30 cellular contexts compared by ENCODE assay signal in the genomic region with DNA sequence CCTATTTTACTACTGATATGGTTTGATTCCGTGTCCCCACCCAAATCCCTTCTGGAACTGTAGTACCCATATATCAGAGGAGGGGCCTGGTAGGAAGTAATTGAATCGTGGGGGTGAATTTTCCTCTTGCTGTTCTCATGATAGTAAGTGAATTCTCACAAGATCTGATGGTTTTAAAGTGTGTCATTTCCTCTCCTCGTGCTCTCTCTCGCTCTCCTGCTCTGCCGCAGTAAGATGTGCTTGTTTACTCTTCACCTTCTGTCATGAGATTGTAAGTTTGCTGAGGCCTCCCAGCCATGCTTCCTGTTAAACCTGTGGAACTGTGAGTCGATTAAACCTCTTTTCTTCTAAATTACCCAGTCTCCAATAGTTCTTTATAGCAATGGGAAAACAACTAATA.
"Had no signal": no experiment of that assay in that cellular context is flagged by ENCODE, and none has a peak within 500 bp of the region (broad histone marks: within the 10 kb centered on the region; RNA-seq: fewer than 3 reads in every experiment).

No MANE protein-coding gene starts in this region.

- H3K9me3 ChIP-seq: adrenal gland, lower lobe of right lung, neutrophil, ovary, uterus had no signal

- H3K4me1 Mint-ChIP-seq: activated B cell treated with CpG ODN at 0.5 μM for 24 hours; activated CD8-positive, alpha-beta memory T cell treated with anti-CD3 and anti-CD28 coated beads, Interleukin-2, amount 10 ng/mL, durations not matched to agents 7 days and 5 days; activated naive CD8-positive, alpha-beta T cell treated with anti-CD3 and anti-CD28 coated beads for 36 hours; immature natural killer cell; nephron; stimulated activated effector memory CD8-positive, alpha-beta T cell treated with anti-CD3 and anti-CD28 coated beads, Interleukin-12 subunit alpha, Interleukin-12 subunit beta, amount 100 ng/mL, for 72 hours; stimulated activated naive CD8-positive, alpha-beta T cell treated with anti-CD3 and anti-CD28 coated beads, Interleukin-15, amount 100 ng/mL, for 72 hours had no signal

- H3K27me3 Mint-ChIP-seq: activated B cell treated with CpG ODN at 0.5 μM for 24 hours; activated CD8-positive, alpha-beta memory T cell treated with anti-CD3 and anti-CD28 coated beads, Interleukin-2, amount 10 ng/mL, durations not matched to agents 7 days and 5 days; activated naive CD8-positive, alpha-beta T cell treated with anti-CD3 and anti-CD28 coated beads for 36 hours; brain; effector memory CD8-positive, alpha-beta T cell; progenitor cell of endocrine pancreas; stimulated activated naive CD8-positive, alpha-beta T cell treated with anti-CD3 and anti-CD28 coated beads, Interleukin-15, amount 100 ng/mL, for 72 hours; type B pancreatic cell had no signal

- H3K36me3 Mint-ChIP-seq: activated CD8-positive, alpha-beta memory T cell treated with anti-CD3 and anti-CD28 coated beads, Interleukin-2, amount 10 ng/mL, durations not matched to agents 7 days and 5 days; activated naive CD8-positive, alpha-beta T cell treated with anti-CD3 and anti-CD28 coated beads for 36 hours; brain; immature natural killer cell; stimulated activated effector memory CD8-positive, alpha-beta T cell treated with anti-CD3 and anti-CD28 coated beads, Interleukin-12 subunit alpha, Interleukin-12 subunit beta, amount 100 ng/mL, for 72 hours; type B pancreatic cell had no signal

- H3K4me3 ChIP-seq: adrenal gland, lower lobe of right lung, ovary, uterus had no signal

- H3K36me3 ChIP-seq: adrenal gland, lower lobe of right lung, neutrophil, ovary, uterus had no signal

- H3K4me1 ChIP-seq: adrenal gland, lower lobe of right lung, uterus had no signal

- ATAC-seq: activated CD8-positive, alpha-beta memory T cell treated with anti-CD3 and anti-CD28 coated beads, Interleukin-2, amount 10 ng/mL, durations not matched to agents 7 days and 5 days; activated CD8-positive, alpha-beta T cell treated with anti-CD3 and anti-CD28 coated beads, Interleukin-2, amount 10 ng/mL, durations not matched to agents 7 days and 5 days; effector memory CD8-positive, alpha-beta T cell; lower lobe of right lung; sciatic nerve; stimulated activated effector memory CD8-positive, alpha-beta T cell treated with anti-CD3 and anti-CD28 coated beads, Interleukin-12 subunit alpha, Interleukin-12 subunit beta, amount 100 ng/mL, for 72 hours; stimulated activated naive CD8-positive, alpha-beta T cell treated with anti-CD3 and anti-CD28 coated beads, Interleukin-15, amount 100 ng/mL, for 72 hours had no signal

- H3K27ac ChIP-seq: adrenal gland, lower lobe of right lung, neutrophil, ovary, uterus had no signal

- H3K4me3 Mint-ChIP-seq: activated B cell treated with CpG ODN at 0.5 μM for 24 hours; activated CD8-positive, alpha-beta memory T cell treated with anti-CD3 and anti-CD28 coated beads, Interleukin-2, amount 10 ng/mL, durations not matched to agents 7 days and 5 days; activated CD8-positive, alpha-beta T cell treated with anti-CD3 and anti-CD28 coated beads, Interleukin-2, amount 10 ng/mL, durations not matched to agents 7 days and 5 days; activated naive CD8-positive, alpha-beta T cell treated with anti-CD3 and anti-CD28 coated beads for 36 hours; brain; effector memory CD8-positive, alpha-beta T cell; immature natural killer cell; nephron; stimulated activated effector memory CD8-positive, alpha-beta T cell treated with anti-CD3 and anti-CD28 coated beads, Interleukin-12 subunit alpha, Interleukin-12 subunit beta, amount 100 ng/mL, for 72 hours; stimulated activated naive CD8-positive, alpha-beta T cell treated with anti-CD3 and anti-CD28 coated beads, Interleukin-15, amount 100 ng/mL, for 72 hours; type B pancreatic cell had no signal

- H3K27me3 ChIP-seq: adrenal gland, ovary, uterus had no signal

- H3K27ac Mint-ChIP-seq: activated B cell treated with CpG ODN at 0.5 μM for 24 hours; activated CD8-positive, alpha-beta memory T cell treated with anti-CD3 and anti-CD28 coated beads, Interleukin-2, amount 10 ng/mL, durations not matched to agents 7 days and 5 days; activated CD8-positive, alpha-beta T cell treated with anti-CD3 and anti-CD28 coated beads, Interleukin-2, amount 10 ng/mL, durations not matched to agents 7 days and 5 days; activated naive CD8-positive, alpha-beta T cell treated with anti-CD3 and anti-CD28 coated beads for 36 hours; effector memory CD8-positive, alpha-beta T cell; immature natural killer cell; nephron; progenitor cell of endocrine pancreas; stimulated activated effector memory CD8-positive, alpha-beta T cell treated with anti-CD3 and anti-CD28 coated beads, Interleukin-12 subunit alpha, Interleukin-12 subunit beta, amount 100 ng/mL, for 72 hours; stimulated activated naive CD8-positive, alpha-beta T cell treated with anti-CD3 and anti-CD28 coated beads, Interleukin-15, amount 100 ng/mL, for 72 hours; type B pancreatic cell had no signal

- H3K9me3 Mint-ChIP-seq: activated B cell treated with CpG ODN at 0.5 μM for 24 hours; activated naive CD8-positive, alpha-beta T cell treated with anti-CD3 and anti-CD28 coated beads for 36 hours; brain; effector memory CD8-positive, alpha-beta T cell; immature natural killer cell; nephron; stimulated activated effector memory CD8-positive, alpha-beta T cell treated with anti-CD3 and anti-CD28 coated beads, Interleukin-12 subunit alpha, Interleukin-12 subunit beta, amount 100 ng/mL, for 72 hours; stimulated activated naive CD8-positive, alpha-beta T cell treated with anti-CD3 and anti-CD28 coated beads, Interleukin-15, amount 100 ng/mL, for 72 hours; type B pancreatic cell had no signal

- DNase-seq: activated B cell treated with CpG ODN at 0.5 μM for 24 hours; activated CD8-positive, alpha-beta memory T cell treated with anti-CD3 and anti-CD28 coated beads, Interleukin-2, amount 10 ng/mL, durations not matched to agents 7 days and 5 days; activated CD8-positive, alpha-beta T cell treated with anti-CD3 and anti-CD28 coated beads, Interleukin-2, amount 10 ng/mL, durations not matched to agents 7 days and 5 days; activated naive CD4-positive, alpha-beta T cell; activated naive CD8-positive, alpha-beta T cell treated with anti-CD3 and anti-CD28 coated beads for 36 hours; activated T-cell treated with anti-CD3 and anti-CD28 coated beads, Interleukin-2, amount 50 U/mL, for 48 hours; adrenal gland; aorta; cortex of kidney; effector memory CD8-positive, alpha-beta T cell; head of caudate nucleus; hypothalamus; immature natural killer cell; lower lobe of right lung; mesendoderm; ovary; small intestine; stimulated activated CD4-positive, alpha-beta T cell treated with anti-CD3 and anti-CD28 coated beads, Interleukin-4, amount 100 ng/mL, for 24 hours; stimulated activated naive CD8-positive, alpha-beta T cell treated with anti-CD3 and anti-CD28 coated beads, Interleukin-15, amount 100 ng/mL, for 72 hours; substantia nigra; T-helper 2 cell; uterus had no signal

- FAIRE-seq: endothelial cell of umbilical vein, small intestine had no signal
